18 cellular contexts compared by ENCODE assay signal in the genomic region with DNA sequence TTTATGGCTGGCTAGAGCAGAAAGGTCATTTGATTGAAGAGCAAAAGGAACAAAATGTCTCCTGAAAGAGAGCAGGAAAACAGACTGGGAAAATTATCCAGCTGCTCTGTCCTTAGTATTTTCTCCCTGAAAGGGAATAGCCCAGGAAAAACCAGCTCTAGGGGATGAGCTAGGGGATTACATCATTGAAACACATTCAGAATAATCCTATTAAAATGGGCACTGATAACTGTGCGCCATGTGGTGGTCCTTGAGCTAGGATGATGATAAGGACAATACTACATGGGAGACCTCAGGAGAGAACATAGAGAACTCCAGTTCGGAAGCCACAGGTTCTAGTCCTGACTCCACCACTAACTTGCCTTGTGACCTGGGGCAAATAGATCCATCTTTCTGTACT.
A peak's percentile ranks its signal among the peaks of the same experiment; 100 is the strongest.
DNase-seq lines count a peak whose midpoint lies in the region; ATAC-seq and TF ChIP-seq lines count a peak whose summit lies in the region.
"Had no signal": no experiment of that assay in that cellular context is flagged by ENCODE, and none has a peak within 500 bp of the region (broad histone marks: within the 10 kb centered on the region; RNA-seq: fewer than 3 reads in every experiment).

No MANE protein-coding gene starts in this region.

- H2AFZ ChIP-seq in SK-N-SH (ENCODE audit: low read depth): no peak overlapping the region
- H2AFZ ChIP-seq: GM23248 had no signal

- no peak for TF ChIP-seq POLR2A in sigmoid colon (IDR thresholded peaks at IDR 0.05)

- intact Hi-C loops in sigmoid colon (cut with DNase I): no loop called here

- 20% methylated on average over 2 of the region's 2 CpGs for WGBS in SK-N-SH (ENCODE audit: low lambda C conversion rate)
- WGBS in sigmoid colon, 2 donors: 91 to 92% methylated on average over 2 of the region's 2 CpGs

- H3K9me3 ChIP-seq in SK-N-SH (0 out of 2 replicates have a peak, but pooled peaks cover 4% of the 10 kb centered on the region), sigmoid colon (peaks cover 0 to 5% (median 0%) of the 10 kb centered on the region in 4 donors)
- H3K9me3 ChIP-seq: BLaER1 had no signal

- H3K27ac ChIP-seq in SK-N-SH (ENCODE audit: low read depth in 2 of 2, low read length in 1 of 2): no peak overlapping the region
- no peak overlapping the region for H3K27ac ChIP-seq in sigmoid colon
- H3K27ac ChIP-seq: 22Rv1, BLaER1, C4-2B, GM23248 had no signal

- POLR2A ChIA-PET in SK-N-SH (lab: Yijun Ruan, JAX): no interaction called here

- no peaks in the 10 kb centered on the region for H3K9me2 ChIP-seq in SK-N-SH

- no peak overlapping the region for H3K9ac ChIP-seq in SK-N-SH
- H3K9ac ChIP-seq: BLaER1, GM23248 had no signal

- H3K36me3 ChIP-seq in SK-N-SH (replicated peaks in 1 of 2; ENCODE audit: control insufficient read depth in 1 of 2, insufficient read depth in 2 of 2, low read length in 1 of 2) (no peaks in the 10 kb centered on the region), sigmoid colon (no peaks in the 10 kb centered on the region)
- H3K36me3 ChIP-seq: BLaER1 had no signal

- H3K4me1 ChIP-seq in SK-N-SH (ENCODE audit: control insufficient read depth in 1 of 2, insufficient read depth in 2 of 2, low read depth in 1 of 2, low read length in 1 of 2) (no peaks in the 10 kb centered on the region), sigmoid colon (no peaks in the 10 kb centered on the region)
- H3K4me1 ChIP-seq: BLaER1, Caco-2 had no signal

- DNase-seq in SK-N-SH (peak; percentile 25), NCI-H524 (lab: John Stamatoyannopoulos, UW) (peak; percentile 58 to 85), NCI-H82 treated with DMSO at 0.1 percent for 48 hours (lab: John Stamatoyannopoulos, UW; ENCODE audit: unreplicated experiment) (peak; percentile 70), sigmoid colon (no peak)
- DNase-seq: Caco-2; CD4-positive, CD25-positive, alpha-beta regulatory T cell; CD8-positive, alpha-beta T cell; DMS53; DMS79 treated with DMSO at 0.1 percent for 48 hours; GF-D8; GM23248; H7; HCEC 1CT had no signal

- H3K27me3 ChIP-seq in SK-N-SH (ENCODE audit: insufficient read depth): no peaks in the 10 kb centered on the region
- no peaks in the 10 kb centered on the region for H3K27me3 ChIP-seq in sigmoid colon
- H3K27me3 ChIP-seq: BLaER1 had no signal

- no peak for TF ChIP-seq CTCF in SK-N-SH (IDR thresholded peaks at IDR 0.05)
- no peak for TF ChIP-seq CTCF in sigmoid colon (IDR thresholded peaks at IDR 0.05)

- no peak for TF ChIP-seq EP300 in SK-N-SH (IDR thresholded peaks at IDR 0.05; ENCODE audit: borderline replicate concordance in 1 of 2, low read depth in 1 of 2, low read length in 1 of 2)
- TF ChIP-seq EP300 in sigmoid colon (IDR thresholded peaks at IDR 0.05): no peak

- no peaks in the 10 kb centered on the region for H3K79me2 ChIP-seq in SK-N-SH (ENCODE audit: insufficient read depth)

- H3K4me3 ChIP-seq in SK-N-SH (ENCODE audit: low read depth in 2 of 2, low read length in 1 of 2) (no peak overlapping the region), sigmoid colon (no peak overlapping the region)
- H3K4me3 ChIP-seq: BLaER1, GM23248 had no signal

- no peak overlapping the region for H3K4me2 ChIP-seq in SK-N-SH
- H3K4me2 ChIP-seq: BLaER1 had no signal

- H4K20me1 ChIP-seq in SK-N-SH (ENCODE audit: insufficient read depth): no peaks in the 10 kb centered on the region
- H4K20me1 ChIP-seq: BLaER1 had no signal

- CTCF ChIA-PET in SK-N-SH (lab: Yijun Ruan, JAX): interaction anchor here (0.8 kb wide), 1 partner anchor 15 kb away, joined by 3 read pairs; no protein-coding TSS in a partner anchor

- no peak for TF ChIP-seq RAD21 in SK-N-SH (IDR thresholded peaks at IDR 0.05; ENCODE audit: low read length)

- no peaks in the 10 kb centered on the region for H3F3A ChIP-seq in SK-N-SH (replicated peaks; ENCODE audit: insufficient read depth)

- ATAC-seq in SK-N-SH treated with all-trans-retinoic acid at 6 μM for 48 hours (no peak), GM21381 (IDR thresholded peaks at IDR 0.05; ENCODE audit: unreplicated experiment) (no peak)
- ATAC-seq: CD8-positive, alpha-beta T cell had no signal

TF ChIP-seq in SK-N-SH, 30 proteins besides CTCF, POLR2A, EP300 and RAD21:
- TF ChIP-seq FOSL2 (IDR thresholded peaks at IDR 0.05; ENCODE audit: borderline replicate concordance, low read depth) (no peak), GATA2 (CRISPR knock-in tag; IDR thresholded peaks at IDR 0.05) (no peak)
TF ChIP-seq in SK-N-SH: peak in this region for 0.

TF ChIP-seq in SK-N-SH treated with all-trans-retinoic acid at 6 μM for 48 hours, 23 proteins besides CTCF, POLR2A, EP300 and RAD21:
- no peak for TF ChIP-seq ESRRG (CRISPR knock-in tag; IDR thresholded peaks at IDR 0.05)
- TF ChIP-seq ZNF565 (CRISPR knock-in tag; conservative IDR thresholded peaks at IDR 0.05; ENCODE audit: low read depth): no peak
- no peak for TF ChIP-seq ISL1 (CRISPR knock-in tag; IDR thresholded peaks at IDR 0.05)
- no peak for TF ChIP-seq ZFP30 (CRISPR knock-in tag; IDR thresholded peaks at IDR 0.05)
- no peak for TF ChIP-seq ZC3H10 (CRISPR knock-in tag; IDR thresholded peaks at IDR 0.05)
- TF ChIP-seq, protein P1, sequence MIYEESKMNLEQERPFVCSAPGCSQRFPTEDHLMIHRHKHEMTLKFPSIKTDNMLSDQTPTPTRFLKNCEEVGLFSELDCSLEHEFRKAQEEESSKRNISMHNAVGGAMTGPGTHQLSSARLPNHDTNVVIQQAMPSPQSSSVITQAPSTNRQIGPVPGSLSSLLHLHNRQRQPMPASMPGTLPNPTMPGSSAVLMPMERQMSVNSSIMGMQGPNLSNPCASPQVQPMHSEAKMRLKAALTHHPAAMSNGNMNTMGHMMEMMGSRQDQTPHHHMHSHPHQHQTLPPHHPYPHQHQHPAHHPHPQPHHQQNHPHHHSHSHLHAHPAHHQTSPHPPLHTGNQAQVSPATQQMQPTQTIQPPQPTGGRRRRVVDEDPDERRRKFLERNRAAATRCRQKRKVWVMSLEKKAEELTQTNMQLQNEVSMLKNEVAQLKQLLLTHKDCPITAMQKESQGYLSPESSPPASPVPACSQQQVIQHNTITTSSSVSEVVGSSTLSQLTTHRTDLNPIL (CRISPR knock-in tag; IDR thresholded peaks at IDR 0.05; ENCODE audit: low read depth): no peak
- TF ChIP-seq PPARA (CRISPR knock-in tag; IDR thresholded peaks at IDR 0.05; ENCODE audit: borderline replicate concordance): no peak
- no peak for TF ChIP-seq TOX (CRISPR knock-in tag; IDR thresholded peaks at IDR 0.05; ENCODE audit: borderline replicate concordance)
- no peak for TF ChIP-seq CSDC2 (CRISPR knock-in tag; IDR thresholded peaks at IDR 0.05)
- no peak for TF ChIP-seq RARB (CRISPR knock-in tag; IDR thresholded peaks at IDR 0.05)
- no peak for TF ChIP-seq ZNF70 (CRISPR knock-in tag; IDR thresholded peaks at IDR 0.05)
